In the genomic region with DNA sequence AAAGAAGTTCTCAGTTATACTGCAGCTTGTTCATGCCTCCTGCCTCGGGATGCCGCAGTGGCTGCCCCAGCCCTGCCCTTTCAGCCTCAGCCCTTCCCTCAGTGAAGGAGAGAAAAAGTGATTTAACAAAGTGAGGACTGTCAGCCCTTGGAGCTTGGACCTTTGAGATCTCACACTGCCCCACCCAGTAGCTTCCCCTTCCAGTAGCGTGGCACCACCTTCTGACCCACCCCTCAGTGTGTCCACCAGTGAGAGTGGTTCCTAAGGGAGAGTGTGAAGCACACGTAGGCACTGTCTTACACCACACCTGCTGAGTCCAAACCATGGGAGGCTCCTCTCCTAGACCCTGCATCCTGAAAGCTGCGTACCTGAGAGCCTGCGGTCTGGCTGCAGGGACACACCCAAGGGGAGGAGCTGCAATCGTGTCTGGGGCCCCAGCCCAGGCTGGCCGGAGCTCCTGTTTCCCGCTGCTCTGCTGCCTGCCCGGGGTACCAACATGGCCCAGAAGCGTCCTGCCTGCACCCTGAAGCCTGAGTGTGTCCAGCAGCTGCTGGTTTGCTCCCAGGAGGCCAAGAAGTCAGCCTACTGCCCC, we compare ENCODE assay signal across 1 cellular context.
TF ChIP-seq lines count a peak whose summit lies in the region.

A gene (plus strand): TSS at position 464 of the 592 bp plus-strand sequence. CDS start 33 bp downstream, at position 497.

TF ChIP-seq in endothelial cell of umbilical vein, 7 proteins besides CTCF, POLR2A, EP300 and RAD21 (continued from another document):
- no peak for TF ChIP-seq EZH2 (IDR thresholded peaks at IDR 0.05; ENCODE audit: borderline replicate concordance, low read depth, low read length, severe bottlenecking)
- no peak for TF ChIP-seq MYC (IDR thresholded peaks at IDR 0.05; ENCODE audit: low read depth, low read length)
- no peak for TF ChIP-seq JUN (IDR thresholded peaks at IDR 0.05; ENCODE audit: borderline replicate concordance, insufficient read depth, insufficient read length, low read depth)
- TF ChIP-seq POLR2AphosphoS5 (IDR thresholded peaks at IDR 0.05; ENCODE audit: insufficient read depth, low read depth, low read length): no peak
- TF ChIP-seq GATA2 (IDR thresholded peaks at IDR 0.05; ENCODE audit: insufficient read depth, insufficient read length, low read depth, low read length): no peak
- TF ChIP-seq, protein P1, sequence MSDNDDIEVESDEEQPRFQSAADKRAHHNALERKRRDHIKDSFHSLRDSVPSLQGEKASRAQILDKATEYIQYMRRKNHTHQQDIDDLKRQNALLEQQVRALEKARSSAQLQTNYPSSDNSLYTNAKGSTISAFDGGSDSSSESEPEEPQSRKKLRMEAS (IDR thresholded peaks at IDR 0.05; ENCODE audit: insufficient read depth, insufficient read length): no peak
